Comparison of ENCODE assay signal across 17 cellular contexts in genomic region chr5:154092356-154092755, GRCh38. TPM values are rescaled to one million over a fixed set of nuclear protein-coding genes. Genes with fewer than 3 reads are reported as not detected.
DNase-seq lines count a peak whose midpoint lies in the region; ATAC-seq, FAIRE-seq and TF ChIP-seq lines count a peak whose summit lies in the region.
"Had no signal": no experiment of that assay in that cellular context is flagged by ENCODE, and none has a peak within 500 bp of the region (broad histone marks: within the 10 kb centered on the region; RNA-seq: fewer than 3 reads in every experiment).

No MANE protein-coding gene starts in this region.

- H3K23me2 ChIP-seq in H1 (ENCODE audit: low read depth, low read length): no peaks in the 10 kb centered on the region

- no peaks in the 10 kb centered on the region for H3K9me1 ChIP-seq in IMR-90 (ENCODE audit: insufficient read depth, low read length)

- no TSS peak for BruUV-seq in IMR-90 (replicated peaks; lab: Mats Ljungman, UMichigan)

- TF ChIP-seq POLR2A in IMR-90 (IDR thresholded peaks at IDR 0.05; ENCODE audit: low read depth, low read length) (no peak), H1 (IDR thresholded peaks at IDR 0.05; ENCODE audit: control extremely low read depth in 1 of 2, low read depth in 2 of 2, low read length in 2 of 2) (no peak), Peyer's patch (IDR thresholded peaks at IDR 0.05) (no peak)

- no peak overlapping the region for H2BK120ac ChIP-seq in IMR-90 (ENCODE audit: low read depth, low read length)
- H2BK120ac ChIP-seq in H1 (replicated peaks; ENCODE audit: low read depth, low read length): no peak overlapping the region

- CTCF ChIA-PET in IMR-90 (lab: Yijun Ruan, JAX): interaction anchor here (0.9 kb wide), 1 partner anchor 19 kb away, joined by 3 read pairs; no protein-coding TSS in a partner anchor
- CTCF ChIA-PET in H1 (lab: Charles Lee; ENCODE audit: partially characterized antibody): interaction anchor here (0.9 to 5.1 kb wide), 5 partner anchors 10 to 65 kb away, joined by 3 to 24 read pairs (median 9); no protein-coding TSS in a partner anchor
- CTCF ChIA-PET in HEK293T (lab: Yijun Ruan, JAX): interaction anchor here (0.8 to 1.2 kb wide), 3 partner anchors 17 to 65 kb away, joined by 3 to 5 read pairs (median 3); no protein-coding TSS in a partner anchor

- no peak overlapping the region for H3K4me2 ChIP-seq in IMR-90 (ENCODE audit: low read depth, low read length)
- H3K4me2 ChIP-seq in H1 (ENCODE audit: insufficient read depth in 1 of 2, low read depth in 2 of 2, low read length in 2 of 2): no peak overlapping the region
- H3K4me2 ChIP-seq: KMS-11 had no signal

- TF ChIP-seq RAD21 in IMR-90 (IDR thresholded peaks at IDR 0.05; ENCODE audit: low read length): no peak
- TF ChIP-seq RAD21 in H1 (IDR thresholded peaks at IDR 0.05 in 1 of 2, conservative IDR thresholded peaks at IDR 0.05 in 1 of 2; ENCODE audit: low read depth in 2 of 2, low read length in 2 of 2): no peak

- TF ChIP-seq CTCF in C4-2B (conservative IDR thresholded peaks at IDR 0.05) (peak; percentile 26), IMR-90 (conservative IDR thresholded peaks at IDR 0.05; ENCODE audit: low read depth, low read length) (no peak), H1 (IDR thresholded peaks at IDR 0.05; ENCODE audit: control extremely low read depth in 1 of 3, insufficient read depth in 1 of 3, low read depth in 1 of 3, low read length in 3 of 3) (no peak), Peyer's patch (IDR thresholded peaks at IDR 0.05) (no peak)

- no peak overlapping the region for H3K9ac ChIP-seq in IMR-90 (ENCODE audit: low read depth, low read length)
- H3K9ac ChIP-seq in H1 (replicated peaks in 1 of 4; ENCODE audit: extremely low read depth in 1 of 4, low read depth in 3 of 4, low read length in 3 of 4): no peak overlapping the region
- H3K9ac ChIP-seq: KMS-11 had no signal

- H3K4ac ChIP-seq in IMR-90 (ENCODE audit: low read depth, low read length): no peak overlapping the region
- no peak overlapping the region for H3K4ac ChIP-seq in H1 (replicated peaks; ENCODE audit: insufficient read length, low read depth, low read length)

- H3K4me3 ChIP-seq in IMR-90 (ENCODE audit: insufficient read depth, low read depth, low read length) (no peak overlapping the region), H1 (ENCODE audit: extremely low read depth in 1 of 4, insufficient read depth in 2 of 4, low read depth in 3 of 4, low read length in 4 of 4) (no peak overlapping the region), Peyer's patch (no peak overlapping the region)

- intact Hi-C loops in IMR-90 (cut with micrococcal nuclease): no loop called here

- H4K91ac ChIP-seq in IMR-90 (ENCODE audit: insufficient read depth, low read depth, low read length): no peak overlapping the region
- H4K91ac ChIP-seq in H1 (replicated peaks; ENCODE audit: insufficient read length, low read length): no peak overlapping the region

- no peak overlapping the region for H3K18ac ChIP-seq in IMR-90 (ENCODE audit: low read depth, low read length)
- no peak overlapping the region for H3K18ac ChIP-seq in H1 (ENCODE audit: extremely low read depth, low read length)

- peaks cover 15% of the 10 kb centered on the region for H3K27me3 ChIP-seq in IMR-90 (ENCODE audit: control insufficient read depth, insufficient read depth, low read length)
- no peaks in the 10 kb centered on the region for H3K27me3 ChIP-seq in H1 (replicated peaks in 1 of 4; ENCODE audit: control insufficient read depth in 3 of 4, extremely low read depth in 1 of 4, insufficient read depth in 3 of 4, low read length in 3 of 4)
- no peaks in the 10 kb centered on the region for H3K27me3 ChIP-seq in Peyer's patch

- H3K23ac ChIP-seq in IMR-90 (ENCODE audit: low read depth, low read length) (no peak overlapping the region), H1 (ENCODE audit: insufficient read length) (no peak overlapping the region)

- dilution Hi-C loops in IMR-90 (cut with HindIII; ENCODE audit: low sequenced_read_pairs, unreplicated experiment): no loop called here

- peak; percentile 78 for ATAC-seq in IMR-90 (ENCODE audit: low read depth)
- ATAC-seq: left lobe of liver; sciatic nerve; stimulated activated naive CD8-positive, alpha-beta T cell treated with anti-CD3 and anti-CD28 coated beads, Interleukin-15, Interleukin-2, amounts not matched to agents 100 U/mL and 50 U/mL, for 24 hours had no signal

- no peak overlapping the region for H2AK9ac ChIP-seq in IMR-90 (replicated peaks; ENCODE audit: low read depth, low read length, poor library complexity)

- TF ChIP-seq EP300 in H1 (IDR thresholded peaks at IDR 0.05; ENCODE audit: borderline replicate concordance in 1 of 2, low read depth in 2 of 2, low read length in 2 of 2): no peak

- H3K79me2 ChIP-seq in H1 (ENCODE audit: control insufficient read depth in 1 of 2, insufficient read depth in 2 of 2, low read length in 2 of 2): no peaks in the 10 kb centered on the region

- FAIRE-seq in H1 (lab: Jason Lieb, UNC): peak; percentile 89
- FAIRE-seq: bronchial epithelial cell, endometrium had no signal

- H3K4me1 ChIP-seq in IMR-90 (ENCODE audit: control insufficient read depth, insufficient read depth, low read length) (no peaks in the 10 kb centered on the region), H1 (replicated peaks in 1 of 4; ENCODE audit: control insufficient read depth in 3 of 4, insufficient read depth in 4 of 4, low read length in 3 of 4) (peaks cover 0 to 5% (median under 1%) of the 10 kb centered on the region in 4 experiments; a peak in 2 of 7 replicates), Peyer's patch (no peaks in the 10 kb centered on the region)

- DNase-seq in IMR-90: peak; percentile 10
- no peak for DNase-seq in H1 (ENCODE audit: low read depth in 1 of 2, low spot score in 2 of 2)
- peak; percentile 38 for DNase-seq in myocyte (ENCODE audit: low read depth)
- no peak for DNase-seq in DMS 273 (lab: John Stamatoyannopoulos, UW; ENCODE audit: unreplicated experiment)
- DNase-seq in mesenteric fat pad (ENCODE audit: low spot score): no peak
- no peak for DNase-seq in Peyer's patch
- no peak for DNase-seq in HEK293T (ENCODE audit: extremely low spot score)
- DNase-seq: activated gamma-delta T cell treated with Interleukin-2 at 50 U/mL for 16 hours; head of caudate nucleus; NCI-H2081; stimulated activated naive CD8-positive, alpha-beta T cell treated with anti-CD3 and anti-CD28 coated beads, Interleukin-15, Interleukin-2, amounts not matched to agents 100 U/mL and 50 U/mL, for 24 hours had no signal

- H2BK15ac ChIP-seq in IMR-90 (ENCODE audit: low read depth, low read length) (no peak overlapping the region), H1 (ENCODE audit: low read length) (no peak overlapping the region)

- H3K79me1 ChIP-seq in IMR-90 (ENCODE audit: low read depth in 1 of 2, low read length in 2 of 2) (no peaks in the 10 kb centered on the region), H1 (ENCODE audit: low read depth, low read length) (no peaks in the 10 kb centered on the region)

- H4K8ac ChIP-seq in IMR-90 (ENCODE audit: low read depth in 2 of 2, low read length in 2 of 2) (no peak overlapping the region), H1 (ENCODE audit: extremely low read depth, insufficient read depth, low read length) (no peak overlapping the region)

- no peaks in the 10 kb centered on the region for H4K20me1 ChIP-seq in IMR-90 (ENCODE audit: insufficient read depth, low read length)
- H4K20me1 ChIP-seq in H1 (replicated peaks in 1 of 2; ENCODE audit: control insufficient read depth in 1 of 2, insufficient read depth in 2 of 2, low read length in 2 of 2): peaks cover 0 to 2% of the 10 kb centered on the region in 2 experiments

- H4K5ac ChIP-seq in IMR-90 (ENCODE audit: low read depth, low read length) (no peak overlapping the region), H1 (ENCODE audit: insufficient read length, low read depth, low read length) (no peak overlapping the region)

- H2BK5ac ChIP-seq in IMR-90 (ENCODE audit: low read depth, low read length, poor library complexity, severe bottlenecking): no peak overlapping the region
- no peak overlapping the region for H2BK5ac ChIP-seq in H1 (ENCODE audit: low read depth, low read length)

- H3K56ac ChIP-seq in IMR-90 (ENCODE audit: extremely low read depth, insufficient read depth, low read length) (no peak overlapping the region), H1 (replicated peaks; ENCODE audit: insufficient read length, low read depth, low read length) (no peak overlapping the region)

- no peak overlapping the region for H3K14ac ChIP-seq in IMR-90 (replicated peaks; ENCODE audit: low read depth, low read length)
- no peak overlapping the region for H3K14ac ChIP-seq in H1 (ENCODE audit: insufficient read length)

- no CpG with 5 or more reads among the region's 3 CpGs for WGBS in IMR-90 (ENCODE audit: extremely low coverage in 2 of 2, insufficient read length in 1 of 2), 2 experiments
- 71% methylated on average over 3 of the region's 3 CpGs; no CpG with 5 or more reads in 1 of the 2 experiments for WGBS in H1 (ENCODE audit: extremely low coverage in 1 of 2, insufficient coverage in 1 of 2, insufficient read length in 1 of 2, insufficient replicate concordance in 2 of 2, low coverage in 1 of 2, low lambda C conversion rate in 2 of 2, missing lambda C conversion rate in 1 of 2), 2 experiments

- H3K36me3 ChIP-seq in IMR-90 (ENCODE audit: control insufficient read depth, insufficient read depth, low read length): no peaks in the 10 kb centered on the region
- H3K36me3 ChIP-seq in H1 (ENCODE audit: control insufficient read depth in 2 of 4, insufficient read depth in 4 of 4, low read length in 3 of 4): no peaks in the 10 kb centered on the region
- H3K36me3 ChIP-seq in Peyer's patch: no peaks in the 10 kb centered on the region

- no peak overlapping the region for H2AFZ ChIP-seq in IMR-90 (replicated peaks; ENCODE audit: low read length, poor library complexity)
- no peak overlapping the region for H2AFZ ChIP-seq in H1 (ENCODE audit: low read length)

- in situ Hi-C loops in IMR-90 (cut with MboI; ENCODE audit: low sequenced_read_pairs): no loop called here

- no peak overlapping the region for H2BK12ac ChIP-seq in H1 (ENCODE audit: low read depth, low read length)

- POLR2A ChIA-PET in IMR-90 (lab: Charles Lee; ENCODE audit: unreplicated experiment) (no interaction called here), H1 (lab: Charles Lee; ENCODE audit: partially characterized antibody) (interaction anchor here (1.3 kb wide), 1 partner anchor 16 kb away, joined by 3 read pairs; no protein-coding TSS in a partner anchor), HEK293T (lab: Yijun Ruan, JAX) (no interaction called here)

- H2BK20ac ChIP-seq in IMR-90 (ENCODE audit: low read depth, low read length): no peak overlapping the region
- no peak overlapping the region for H2BK20ac ChIP-seq in H1 (ENCODE audit: low read length)

- H3K9me3 ChIP-seq in IMR-90 (ENCODE audit: control insufficient read depth, insufficient read depth, low read length) (no peaks in the 10 kb centered on the region), H1 (ENCODE audit: insufficient read depth in 2 of 2, low read depth in 1 of 2, low read length in 1 of 2) (no peaks in the 10 kb centered on the region), Peyer's patch (no peaks in the 10 kb centered on the region)

- H2AK5ac ChIP-seq in IMR-90 (ENCODE audit: low read depth, low read length): no peak overlapping the region
- no peak overlapping the region for H2AK5ac ChIP-seq in H1 (ENCODE audit: low read depth, low read length)

- H3K27ac ChIP-seq in C4-2B (no peak overlapping the region), IMR-90 (ENCODE audit: insufficient read depth, low read length) (no peak overlapping the region), H1 (ENCODE audit: low read depth, low read length) (no peak overlapping the region), Peyer's patch (no peak overlapping the region)
- H3K27ac ChIP-seq: KMS-11 had no signal

RNA-seq across cellular contexts. Expression of gene MFAP3, which starts 53.6 kb away (rescaled TPM):
- total RNA-seq in IMR-90 (2012; rRNA removed): 67.0 and 80.5 TPM in 2 replicates
- 12.6 and 15.2 TPM in 2 replicates for polyA plus RNA-seq in IMR-90 (2012; rRNA removed)
- 2.0 and 2.9 TPM in 2 replicates for polyA plus RNA-seq in IMR-90 (2012; cell fraction: cytosol; rRNA removed)
- 1.2 and 10.2 TPM in 2 replicates for polyA plus RNA-seq in IMR-90 (2012; cell fraction: nucleus; rRNA removed; ENCODE audit: low replicate concordance)
- total RNA-seq in H1 (2021; fragmentation: NEBNext Ultra II Directional; extraction: Animal tissue kit (Norgen Biotek cat#: 25700)): 24.1 and 27.0 TPM in 2 replicates
- 9.7 and 13.7 TPM in 2 replicates for polyA plus RNA-seq in H1 (2011; rRNA removed)
- 12.9 TPM for polyA plus RNA-seq in H1 (2011; cell fraction: cytosol; rRNA removed)
- 7.5 TPM for polyA plus RNA-seq in H1 (2011; cell fraction: nucleus; rRNA removed)
- polyA plus RNA-seq in H1 (2012, experiment 1 of 2): 12.4 to 22.0 TPM (median 15.6 TPM) in 4 replicates
- 0.85 TPM for polyA plus RNA-seq in H1 (2012, experiment 2 of 2)
- polyA plus RNA-seq in H1 (2013, experiment 1 of 2): 25.1 TPM
- polyA plus RNA-seq in H1 (2013, experiment 2 of 2): 27.7 TPM
- 78.1 and 95.4 TPM in 2 replicates for polyA minus RNA-seq in H1 (2011; rRNA and poly(A)+ RNA removed)
- polyA minus RNA-seq in H1 (2011; cell fraction: cytosol; rRNA and poly(A)+ RNA removed): 32.1 TPM
- 46.8 TPM for polyA minus RNA-seq in H1 (2011; cell fraction: nucleus; rRNA and poly(A)+ RNA removed)
- 89.5 and 102 TPM in 2 replicates for total RNA-seq in myocyte
- polyA plus RNA-seq in myocyte (2012): 29.3 TPM
- 34.0 TPM for total RNA-seq in mesenteric fat pad
- 10 to 100 TPM; 19.8 to 58.7 (median 35.9) TPM for total RNA-seq in Peyer's patch

RNA-seq across cellular contexts. Expression of gene FAM114A2, which starts 53.6 kb away (rescaled TPM):
- 36.4 and 41.2 TPM in 2 replicates for total RNA-seq in IMR-90 (2012; rRNA removed)
- polyA plus RNA-seq in IMR-90 (2012; rRNA removed): 11.4 and 13.2 TPM in 2 replicates
- 3.6 and 7.3 TPM in 2 replicates for polyA plus RNA-seq in IMR-90 (2012; cell fraction: cytosol; rRNA removed)
- polyA plus RNA-seq in IMR-90 (2012; cell fraction: nucleus; rRNA removed; ENCODE audit: low replicate concordance): 4.0 and 18.8 TPM in 2 replicates
- total RNA-seq in H1 (2021; fragmentation: NEBNext Ultra II Directional; extraction: Animal tissue kit (Norgen Biotek cat#: 25700)): 9.2 and 9.7 TPM in 2 replicates
- polyA plus RNA-seq in H1 (2011; rRNA removed): 2.2 and 3.8 TPM in 2 replicates
- 4.0 TPM for polyA plus RNA-seq in H1 (2011; cell fraction: cytosol; rRNA removed)
- 3.1 TPM for polyA plus RNA-seq in H1 (2011; cell fraction: nucleus; rRNA removed)
- polyA plus RNA-seq in H1 (2012, experiment 1 of 2): 6.4 to 12.8 TPM (median 8.7 TPM) in 4 replicates
- polyA plus RNA-seq in H1 (2012, experiment 2 of 2): 0.51 TPM
- polyA plus RNA-seq in H1 (2013, experiment 1 of 2): 7.6 TPM
- 8.2 TPM for polyA plus RNA-seq in H1 (2013, experiment 2 of 2)
- 9.7 and 15.1 TPM in 2 replicates for polyA minus RNA-seq in H1 (2011; rRNA and poly(A)+ RNA removed)
- 12.3 TPM for polyA minus RNA-seq in H1 (2011; cell fraction: cytosol; rRNA and poly(A)+ RNA removed)
- 17.6 TPM for polyA minus RNA-seq in H1 (2011; cell fraction: nucleus; rRNA and poly(A)+ RNA removed)
- 19.4 and 27.6 TPM in 2 replicates for total RNA-seq in myocyte
- polyA plus RNA-seq in myocyte (2012): 19.1 TPM
- 29.2 TPM for total RNA-seq in mesenteric fat pad
- 10 to 100 TPM; 10.2 to 39.3 (median 16.3) TPM for total RNA-seq in Peyer's patch

Comparison
In these comparisons a context has a peak if more than half of its experiments do, and no peak if none do; other contexts are left out.
1. DNase-seq: peak in IMR-90 (single experiment) and myocyte (single experiment); none in H1 (0 of 2), DMS 273 (single experiment), mesenteric fat pad (single experiment), Peyer's patch (0 of 3) and HEK293T (single experiment).